15 cellular contexts compared by ENCODE assay signal in the genomic region with DNA sequence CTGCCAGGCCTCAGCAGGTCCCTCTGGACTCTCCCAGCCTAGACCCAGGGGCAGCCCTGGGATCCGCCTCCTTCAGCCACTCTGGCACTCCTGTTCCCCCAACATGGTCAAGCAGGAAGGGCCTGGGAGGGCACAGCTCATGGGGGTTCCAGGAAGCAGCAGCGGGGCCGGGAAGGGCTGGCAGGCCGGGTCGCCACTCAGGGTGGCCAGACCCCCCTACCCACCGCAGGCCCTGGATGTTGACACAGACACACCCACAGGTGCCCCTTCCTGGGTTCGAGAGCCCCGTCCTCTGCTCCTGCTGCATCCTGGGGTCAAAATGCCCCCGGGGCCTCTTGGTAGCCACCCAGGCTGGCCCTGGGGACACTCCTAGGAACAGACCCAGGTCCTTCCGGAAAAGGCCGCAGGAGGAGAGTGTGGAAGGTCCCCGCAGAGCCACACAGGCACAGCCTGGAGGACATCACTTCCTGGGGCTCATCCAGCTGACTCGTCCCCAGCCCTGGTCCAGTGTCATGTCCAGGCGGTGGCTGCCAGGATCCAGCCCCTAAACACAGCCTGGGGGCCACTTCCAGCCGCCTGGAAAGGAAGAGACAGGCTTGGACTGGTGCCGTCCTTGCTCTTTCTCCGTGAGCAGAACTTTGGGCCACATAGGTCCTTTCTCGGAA. TPM values are rescaled to one million over a fixed set of nuclear protein-coding genes. Genes with fewer than 3 reads are reported as not detected.
DNase-seq lines count a peak whose midpoint lies in the region; ATAC-seq and TF ChIP-seq lines count a peak whose summit lies in the region.
"Had no signal": no experiment of that assay in that cellular context is flagged by ENCODE, and none has a peak within 500 bp of the region (broad histone marks: within the 10 kb centered on the region; RNA-seq: fewer than 3 reads in every experiment).

No MANE protein-coding gene starts in this region.

- H3K18ac ChIP-seq in IMR-90 (ENCODE audit: low read depth, low read length), result peak overlapping the region; percentile 41; the same call in 1 of the 2 replicates

- H2BK120ac ChIP-seq in IMR-90 (ENCODE audit: low read depth, low read length), result peak overlapping the region; percentile 94

- intact Hi-C loops in IMR-90 (cut with micrococcal nuclease), result no loop called here

- H3K14ac ChIP-seq in IMR-90 (replicated peaks; ENCODE audit: low read depth, low read length), result peak overlapping the region; percentile 45; the same call in 1 of the 2 replicates

- H3K4me1 ChIP-seq in IMR-90 (ENCODE audit: control insufficient read depth, insufficient read depth, low read length), result peaks cover 40% of the 10 kb centered on the region
- H3K4me1 ChIP-seq in duodenal mucosa (ENCODE audit: control insufficient read depth in 1 of 2, insufficient read depth in 2 of 2, low read length in 2 of 2), result peaks cover 43 to 47% of the 10 kb centered on the region in 2 donors
- peaks cover 0 to 41% of the 10 kb centered on the region in 2 donors for H3K4me1 ChIP-seq in lung (ENCODE audit: control insufficient read depth in 2 of 2, insufficient read depth in 2 of 2, low read length in 2 of 2)
- peaks cover 84% of the 10 kb centered on the region for H3K4me1 ChIP-seq in suprapubic skin

- H2BK15ac ChIP-seq in IMR-90 (ENCODE audit: low read depth, low read length), result peak overlapping the region; percentile 71; the same call in 2 of the 3 replicates

- H3K9ac ChIP-seq in IMR-90 (ENCODE audit: low read depth, low read length), result no peak overlapping the region
- no peak overlapping the region for H3K9ac ChIP-seq in duodenal mucosa (ENCODE audit: low read depth in 1 of 2, low read length in 2 of 2)

- WGBS in IMR-90 (ENCODE audit: extremely low coverage in 2 of 2, insufficient read length in 1 of 2), 2 experiments, result 83% methylated on average over 9 of the region's 18 CpGs; no CpG with 5 or more reads in 1 of the 2 experiments
- 53 to 66% methylated on average over 18 of the region's 18 CpGs for WGBS in lung, 2 donors
- WGBS in suprapubic skin, result 80% methylated on average over 7 of the region's 18 CpGs

- TF ChIP-seq RAD21 in IMR-90 (IDR thresholded peaks at IDR 0.05; ENCODE audit: low read length), result no peak

- TF ChIP-seq POLR2A in IMR-90 (IDR thresholded peaks at IDR 0.05; ENCODE audit: low read depth, low read length) (no peak), suprapubic skin (IDR thresholded peaks at IDR 0.05) (no peak)

- dilution Hi-C loops in IMR-90 (cut with HindIII; ENCODE audit: low sequenced_read_pairs, unreplicated experiment), result no loop called here

- H4K5ac ChIP-seq in IMR-90 (ENCODE audit: low read depth, low read length), result peak overlapping the region; percentile 64

- peak overlapping the region; percentile 76 for H2AFZ ChIP-seq in IMR-90 (replicated peaks; ENCODE audit: low read length, poor library complexity)

- peak overlapping the region; percentile 68 for H2BK20ac ChIP-seq in IMR-90 (ENCODE audit: low read depth, low read length)

- H3K27me3 ChIP-seq in IMR-90 (ENCODE audit: control insufficient read depth, insufficient read depth, low read length) (no peaks in the 10 kb centered on the region), duodenal mucosa (ENCODE audit: control insufficient read depth in 1 of 2, insufficient read depth in 2 of 2, low read length in 2 of 2) (no peaks in the 10 kb centered on the region), lung (ENCODE audit: control insufficient read depth, insufficient read depth) (no peaks in the 10 kb centered on the region), suprapubic skin (no peaks in the 10 kb centered on the region)

- peak overlapping the region; percentile 86 for H2BK5ac ChIP-seq in IMR-90 (ENCODE audit: low read depth, low read length, poor library complexity, severe bottlenecking)

- peak overlapping the region; percentile 100 for H3K4ac ChIP-seq in IMR-90 (ENCODE audit: low read depth, low read length)

- H2AK9ac ChIP-seq in IMR-90 (replicated peaks; ENCODE audit: low read depth, low read length, poor library complexity), result peak overlapping the region; percentile 99

- no peak overlapping the region for H3K56ac ChIP-seq in IMR-90 (ENCODE audit: extremely low read depth, insufficient read depth, low read length)

- in situ Hi-C loops in IMR-90 (cut with MboI; ENCODE audit: low sequenced_read_pairs), result no loop called here

- H2AK5ac ChIP-seq in IMR-90 (ENCODE audit: low read depth, low read length), result peak overlapping the region; percentile 99

- no peak overlapping the region for H3K4me2 ChIP-seq in IMR-90 (ENCODE audit: low read depth, low read length)

- peak overlapping the region; percentile 76 for H4K91ac ChIP-seq in IMR-90 (ENCODE audit: insufficient read depth, low read depth, low read length)

- H4K8ac ChIP-seq in IMR-90 (ENCODE audit: low read depth in 2 of 2, low read length in 2 of 2), result peak overlapping the region in 1 of 2 experiments; percentile 56; a peak in 3 of 4 replicates

- H3K27ac ChIP-seq in IMR-90 (ENCODE audit: insufficient read depth, low read length) (peak overlapping the region; percentile 16; the same call in 1 of the 2 replicates), duodenal mucosa (ENCODE audit: low read depth, low read length) (peak overlapping the region; percentile 66), lung (ENCODE audit: low read depth in 1 of 2, low read length in 1 of 2) (peak overlapping the region; percentile 67 to 94), suprapubic skin (peak overlapping the region; percentile 92)

- H3K9me3 ChIP-seq in IMR-90 (ENCODE audit: control insufficient read depth, insufficient read depth, low read length), result no peaks in the 10 kb centered on the region
- no peaks in the 10 kb centered on the region for H3K9me3 ChIP-seq in duodenal mucosa (ENCODE audit: control insufficient read depth in 1 of 2, low read length in 2 of 2)
- no peaks in the 10 kb centered on the region for H3K9me3 ChIP-seq in lung (ENCODE audit: control insufficient read depth in 2 of 2, insufficient read depth in 1 of 2, low read length in 1 of 2)
- H3K9me3 ChIP-seq in suprapubic skin, result no peaks in the 10 kb centered on the region

- peaks cover 23% of the 10 kb centered on the region for H3K9me1 ChIP-seq in IMR-90 (ENCODE audit: insufficient read depth, low read length)

- no peak for TF ChIP-seq EP300 in suprapubic skin (IDR thresholded peaks at IDR 0.05)

- TF ChIP-seq CTCF in IMR-90 (conservative IDR thresholded peaks at IDR 0.05; ENCODE audit: low read depth, low read length) (no peak), lung (IDR thresholded peaks at IDR 0.05; ENCODE audit: control extremely low read depth, extremely low read depth) (no peak), suprapubic skin (IDR thresholded peaks at IDR 0.05) (no peak)

- 0 out of 4 replicates have a peak, but pooled peaks cover 0 to 4% of the 10 kb centered on the region in 2 experiments for H3K79me1 ChIP-seq in IMR-90 (ENCODE audit: low read depth in 1 of 2, low read length in 2 of 2)

- DNase-seq in IMR-90 (no peak), lung (ENCODE audit: low spot score) (no peak), suprapubic skin (ENCODE audit: low spot score in 2 of 2) (no peak)
- DNase-seq: activated CD4-positive, alpha-beta memory T cell treated with anti-CD3 and anti-CD28 coated beads, Interleukin-2, amount 10 ng/mL, durations not matched to agents 7 days and 5 days; DND-41; immature natural killer cell; NCI-H1092 treated with DMSO at 0.1 percent for 48 hours had no signal

- no peak for ATAC-seq in IMR-90 (ENCODE audit: low read depth)
- no peak for ATAC-seq in lung (ENCODE audit: insufficient read depth, low FRiP score)
- ATAC-seq in HG02970 (IDR thresholded peaks at IDR 0.05; ENCODE audit: low FRiP score, unreplicated experiment), result no peak
- ATAC-seq in HG02885 (IDR thresholded peaks at IDR 0.05; ENCODE audit: poor library complexity, unreplicated experiment), result no peak
- ATAC-seq in GM19328 (IDR thresholded peaks at IDR 0.05; ENCODE audit: unreplicated experiment), result no peak

- CTCF ChIA-PET in IMR-90 (lab: Yijun Ruan, JAX), result no interaction called here

- H3K36me3 ChIP-seq in IMR-90 (ENCODE audit: control insufficient read depth, insufficient read depth, low read length) (no peaks in the 10 kb centered on the region), duodenal mucosa (ENCODE audit: control insufficient read depth in 1 of 2, insufficient read depth in 2 of 2, low read length in 2 of 2) (no peaks in the 10 kb centered on the region), lung (ENCODE audit: control insufficient read depth in 2 of 2, insufficient read depth in 2 of 2, low read length in 2 of 2) (no peaks in the 10 kb centered on the region), suprapubic skin (no peaks in the 10 kb centered on the region)

- H3K23ac ChIP-seq in IMR-90 (ENCODE audit: low read depth, low read length), result no peak overlapping the region

- no peak overlapping the region for H3K4me3 ChIP-seq in IMR-90 (ENCODE audit: insufficient read depth, low read depth, low read length)
- no peak overlapping the region for H3K4me3 ChIP-seq in duodenal mucosa (ENCODE audit: low read depth in 1 of 2, low read length in 2 of 2)
- H3K4me3 ChIP-seq in lung, result no peak overlapping the region
- H3K4me3 ChIP-seq in suprapubic skin, result no peak overlapping the region

- POLR2A ChIA-PET in IMR-90 (lab: Charles Lee; ENCODE audit: unreplicated experiment), result no interaction called here

- no peaks in the 10 kb centered on the region for H4K20me1 ChIP-seq in IMR-90 (ENCODE audit: insufficient read depth, low read length)

- no TSS peak for BruUV-seq in IMR-90 (replicated peaks; lab: Mats Ljungman, UMichigan)

RNA-seq across cellular contexts. Expression of gene PIM3, which starts 6.8 kb away (rescaled TPM):
- total RNA-seq in IMR-90 (2012; rRNA removed) (8.6 and 10.3 TPM in 2 replicates), lung (100 to 1,000 TPM; 131 to 132 TPM), suprapubic skin (100 to 1,000 TPM; 103 to 202 (median 143) TPM)
- polyA plus RNA-seq in IMR-90 (2012; rRNA removed) (24.7 and 28.6 TPM in 2 replicates), lung (100 to 1,000 TPM in 1 of 2 donors, 10 to 100 TPM in 1; 99.0 to 238 TPM)
- 31.4 and 45.1 TPM in 2 replicates for polyA plus RNA-seq in IMR-90 (2012; cell fraction: cytosol; rRNA removed)
- 37.2 and 85.2 TPM in 2 replicates for polyA plus RNA-seq in IMR-90 (2012; cell fraction: nucleus; rRNA removed; ENCODE audit: low replicate concordance)

RNA-seq across cellular contexts. Expression of gene CRELD2, which starts 35.4 kb away (rescaled TPM):
- total RNA-seq in IMR-90 (2012; rRNA removed) (36.1 and 36.2 TPM in 2 replicates), lung (100 to 1,000 TPM in 1 of 2 donors, 10 to 100 TPM in 1; 18.7 to 106 TPM), suprapubic skin (10 to 100 TPM in 3 of 4 donors, 1 to 10 TPM in 1; 9.3 to 29.4 (median 21.5) TPM)
- polyA plus RNA-seq in IMR-90 (2012; rRNA removed) (70.7 and 82.0 TPM in 2 replicates), lung (100 to 1,000 TPM in 1 of 2 donors, 10 to 100 TPM in 1; 37.9 to 110 TPM)
- polyA plus RNA-seq in IMR-90 (2012; cell fraction: cytosol; rRNA removed), result 110 and 153 TPM in 2 replicates
- 79.2 and 119 TPM in 2 replicates for polyA plus RNA-seq in IMR-90 (2012; cell fraction: nucleus; rRNA removed; ENCODE audit: low replicate concordance)

RNA-seq across cellular contexts. Expression of gene ALG12, which starts 35.6 kb away (rescaled TPM):
- total RNA-seq in IMR-90 (2012; rRNA removed) (5.6 and 7.2 TPM in 2 replicates), lung (10 to 100 TPM; 17.6 to 33.9 TPM), suprapubic skin (10 to 100 TPM; 13.2 to 23.8 (median 16.8) TPM)
- polyA plus RNA-seq in IMR-90 (2012; rRNA removed) (10.9 and 11.2 TPM in 2 replicates), lung (10 to 100 TPM; 13.6 to 15.6 TPM)
- polyA plus RNA-seq in IMR-90 (2012; cell fraction: cytosol; rRNA removed), result 18.8 and 22.7 TPM in 2 replicates
- 13.5 and 24.8 TPM in 2 replicates for polyA plus RNA-seq in IMR-90 (2012; cell fraction: nucleus; rRNA removed; ENCODE audit: low replicate concordance)

RNA-seq across cellular contexts. Expression of gene IL17REL, which starts 58.8 kb away (rescaled TPM):
- total RNA-seq in IMR-90 (2012; rRNA removed), result not detected in 2 replicates
- not detected in 2 replicates for polyA plus RNA-seq in IMR-90 (2012; rRNA removed)
- 0.01 TPM in 1 of 2 replicates, not detected in the other for polyA plus RNA-seq in IMR-90 (2012; cell fraction: cytosol; rRNA removed)
- 0.04 and 0.05 TPM in 2 replicates for polyA plus RNA-seq in IMR-90 (2012; cell fraction: nucleus; rRNA removed; ENCODE audit: low replicate concordance)
- under 1 TPM in 1 of 2 donors, not detected in 1; 0.51 TPM for total RNA-seq in lung
- polyA plus RNA-seq in lung, result under 1 TPM; 0.02 to 0.19 TPM
- total RNA-seq in suprapubic skin, result not detected
- total RNA-seq: activated CD4-positive, alpha-beta memory T cell treated with anti-CD3 and anti-CD28 coated beads, Interleukin-2, amount 10 ng/mL, durations not matched to agents 7 days and 5 days; activated T-helper 1 cell treated with anti-CD3 and anti-CD28 coated beads, Interleukin-12 subunit alpha, Interleukin-12 subunit beta, Interleukin-2, Interleukin-4 antibody, amounts not matched to agents 30 ng/mL and 10 ng/mL and 1 ng/mL, durations not matched to agents 14 hours and 24 hours and 36 hours; glomerular endothelial cell; H4; SK-MEL-5 had no signal
- polyA plus RNA-seq: immature natural killer cell had no signal

Comparison
In these comparisons a context has a peak if more than half of its experiments do, and no peak if none do; other contexts are left out.
1. H3K27ac ChIP-seq: peak in every context shown above with its lines; median percentile 92 in suprapubic skin; 80 in lung; 66 in duodenal mucosa; 16 in IMR-90.